15 cellular contexts compared by ENCODE assay signal in the genomic region with DNA sequence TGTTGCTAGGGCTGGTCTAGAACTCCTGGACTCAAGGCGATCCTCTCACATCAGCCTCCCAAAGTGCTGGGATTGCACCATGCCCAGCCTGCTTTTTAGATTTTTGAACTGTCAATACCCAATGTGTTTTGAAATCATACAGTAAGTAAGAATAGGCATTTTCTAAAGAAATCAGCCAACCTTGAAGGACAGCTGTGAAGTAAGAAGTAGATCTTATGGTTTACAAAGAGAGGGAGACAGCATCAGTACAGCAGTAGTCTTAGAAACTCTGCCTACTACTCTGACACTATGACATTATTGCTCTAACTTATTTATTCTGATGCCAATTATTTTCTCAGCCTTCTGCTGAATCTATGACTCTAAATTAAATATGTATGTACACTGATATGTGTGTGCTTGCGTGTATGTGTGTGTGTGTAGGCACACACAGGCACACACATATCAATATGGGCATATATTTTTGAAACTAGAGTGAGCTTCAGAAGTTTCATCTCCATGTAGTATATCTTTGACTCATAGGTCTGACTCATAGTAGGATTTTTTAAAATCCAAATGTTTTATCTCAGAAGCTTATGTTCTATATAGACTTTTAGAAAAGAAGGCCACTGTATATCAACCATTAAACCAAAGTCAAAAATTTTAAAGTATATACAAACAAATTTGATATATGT.
A peak's percentile ranks its signal among the peaks of the same experiment; 100 is the strongest.
DNase-seq lines count a peak whose midpoint lies in the region; ATAC-seq and TF ChIP-seq lines count a peak whose summit lies in the region.
"Had no signal": no experiment of that assay in that cellular context is flagged by ENCODE, and none has a peak within 500 bp of the region (broad histone marks: within the 10 kb centered on the region; RNA-seq: fewer than 3 reads in every experiment).

No MANE protein-coding gene starts in this region.

- TF ChIP-seq CTCF in natural killer cell (IDR thresholded peaks at IDR 0.05) (no peak), body of pancreas (IDR thresholded peaks at IDR 0.05) (no peak)

- no peaks in the 10 kb centered on the region for H3K9me3 ChIP-seq in body of pancreas
- H3K9me3 ChIP-seq: prostate gland had no signal

- DNase-seq in NAMALWA (ENCODE audit: low spot score) = peak; percentile 14
- no peak for DNase-seq in natural killer cell
- no peak for DNase-seq in COR-L47 (lab: John Stamatoyannopoulos, UW)
- DNase-seq in body of pancreas = no peak
- DNase-seq in UCSD-AML1 (lab: John Stamatoyannopoulos, UW; ENCODE audit: unreplicated experiment) = no peak
- DNase-seq: EL; stimulated activated CD4-positive, alpha-beta T cell treated with anti-CD3 and anti-CD28 coated beads, Interleukin-2, amount 100 ng/mL, for 24 hours had no signal

- H3K4me3 ChIP-seq in body of pancreas = no peak overlapping the region
- H3K4me3 ChIP-seq: coronary artery, prostate gland had no signal

- H3K4me3 Mint-ChIP-seq in natural killer cell = no peak overlapping the region
- H3K4me3 Mint-ChIP-seq: B cell; stimulated activated naive CD8-positive, alpha-beta T cell treated with anti-CD3 and anti-CD28 coated beads, Interleukin-15, Interleukin-2, amounts not matched to agents 100 ng/mL and 50 ng/mL, for 24 hours; T-helper 2 cell treated with Interferon-gamma antibody and Interleukin-4, amounts not matched to agents 5 μg/mL and 100 μg/mL, for 36 hours had no signal

- no peak overlapping the region for H3K27ac Mint-ChIP-seq in natural killer cell
- H3K27ac Mint-ChIP-seq: B cell; stimulated activated naive CD8-positive, alpha-beta T cell treated with anti-CD3 and anti-CD28 coated beads, Interleukin-15, Interleukin-2, amounts not matched to agents 100 ng/mL and 50 ng/mL, for 24 hours; T-helper 2 cell treated with Interferon-gamma antibody and Interleukin-4, amounts not matched to agents 5 μg/mL and 100 μg/mL, for 36 hours had no signal

- intact Hi-C loops in natural killer cell (cut with micrococcal nuclease) = loop anchor here (5.0 kb wide), 1 partner anchor 709 kb away; no protein-coding TSS in a partner anchor
- intact Hi-C loops in body of pancreas (cut with DNase I) = no loop called here

- no peaks in the 10 kb centered on the region for H3K36me3 Mint-ChIP-seq in natural killer cell

- H3K9me3 Mint-ChIP-seq in natural killer cell = peaks cover 0 to 5% of the 10 kb centered on the region in 2 donors
- H3K9me3 Mint-ChIP-seq: stimulated activated naive CD8-positive, alpha-beta T cell treated with anti-CD3 and anti-CD28 coated beads, Interleukin-15, Interleukin-2, amounts not matched to agents 100 ng/mL and 50 ng/mL, for 24 hours; T-helper 2 cell treated with Interferon-gamma antibody and Interleukin-4, amounts not matched to agents 5 μg/mL and 100 μg/mL, for 36 hours had no signal

- no peak for TF ChIP-seq POLR2A in body of pancreas (IDR thresholded peaks at IDR 0.05)

- no peak overlapping the region for H3K27ac ChIP-seq in body of pancreas
- H3K27ac ChIP-seq: coronary artery, prostate gland had no signal

- ATAC-seq in GM18499 (IDR thresholded peaks at IDR 0.05; ENCODE audit: insufficient read depth, unreplicated experiment) = peak; percentile 55
- peak; percentile 55 for ATAC-seq in GM21381 (IDR thresholded peaks at IDR 0.05; ENCODE audit: unreplicated experiment)
- ATAC-seq in HG02884 (IDR thresholded peaks at IDR 0.05; ENCODE audit: unreplicated experiment) = peak; percentile 66
- ATAC-seq in natural killer cell = no peak
- no peak for ATAC-seq in body of pancreas

- H3K4me1 Mint-ChIP-seq in natural killer cell = no peaks in the 10 kb centered on the region
- H3K4me1 Mint-ChIP-seq: B cell had no signal

- 64 to 83% methylated on average over 2 of the region's 2 CpGs for WGBS in body of pancreas, 2 donors

- no peaks in the 10 kb centered on the region for H3K27me3 ChIP-seq in body of pancreas

- no peaks in the 10 kb centered on the region for H3K36me3 ChIP-seq in body of pancreas (replicated peaks in 1 of 2; ENCODE audit: insufficient read depth in 1 of 2, low read depth in 2 of 2)
- H3K36me3 ChIP-seq: prostate gland had no signal

- no peaks in the 10 kb centered on the region for H3K27me3 Mint-ChIP-seq in natural killer cell (ENCODE audit: low read depth in 2 of 2)
- H3K27me3 Mint-ChIP-seq: B cell; stimulated activated naive CD8-positive, alpha-beta T cell treated with anti-CD3 and anti-CD28 coated beads, Interleukin-15, Interleukin-2, amounts not matched to agents 100 ng/mL and 50 ng/mL, for 24 hours had no signal

- no peaks in the 10 kb centered on the region for H3K4me1 ChIP-seq in body of pancreas
- H3K4me1 ChIP-seq: prostate gland had no signal

Comparison
In these comparisons a context has a peak if more than half of its experiments do, and no peak if none do; other contexts are left out.
1. ATAC-seq: peak in GM18499 (single experiment), GM21381 (single experiment) and HG02884 (single experiment); none in natural killer cell (0 of 3) and body of pancreas (single experiment).